In genomic region chr1:194024659-194025058, GRCh38 we compare ENCODE assay signal across 12 cellular contexts.
A peak's percentile ranks its signal among the peaks of the same experiment; 100 is the strongest.
DNase-seq lines count a peak whose midpoint lies in the region; ATAC-seq and TF ChIP-seq lines count a peak whose summit lies in the region.
"Had no signal": no experiment of that assay in that cellular context is flagged by ENCODE, and none has a peak within 500 bp of the region (broad histone marks: within the 10 kb centered on the region; RNA-seq: fewer than 3 reads in every experiment).

No MANE protein-coding gene starts in this region.

- H3K4me3 Mint-ChIP-seq in progenitor cell of endocrine pancreas (ENCODE audit: low read depth) = no peak overlapping the region
- no peak overlapping the region for H3K4me3 Mint-ChIP-seq in activated T-cell treated with anti-CD3 and anti-CD28 coated beads, Interleukin-2, amount 50 U/mL, for 4 hours
- H3K4me3 Mint-ChIP-seq: activated T-helper 1 cell treated with anti-CD3 and anti-CD28 coated beads, Interleukin-12 subunit alpha, Interleukin-12 subunit beta, Interleukin-2, Interleukin-4 antibody, amounts not matched to agents 30 ng/mL and 10 ng/mL and 1 ng/mL, durations not matched to agents 14 hours and 24 hours and 36 hours; naive thymus-derived CD4-positive, alpha-beta T cell; stimulated activated naive CD8-positive, alpha-beta T cell treated with anti-CD3 and anti-CD28 coated beads, Interleukin-15, amount 100 ng/mL, for 72 hours had no signal

- no peak overlapping the region for H3K27ac Mint-ChIP-seq in progenitor cell of endocrine pancreas
- H3K27ac Mint-ChIP-seq: activated T-helper 1 cell treated with anti-CD3 and anti-CD28 coated beads, Interleukin-12 subunit alpha, Interleukin-12 subunit beta, Interleukin-2, Interleukin-4 antibody, amounts not matched to agents 30 ng/mL and 10 ng/mL and 1 ng/mL, durations not matched to agents 14 hours and 24 hours and 36 hours; naive thymus-derived CD4-positive, alpha-beta T cell; stimulated activated naive CD8-positive, alpha-beta T cell treated with anti-CD3 and anti-CD28 coated beads, Interleukin-15, amount 100 ng/mL, for 72 hours had no signal

- TF ChIP-seq CTCF in progenitor cell of endocrine pancreas (IDR thresholded peaks at IDR 0.05; ENCODE audit: unreplicated experiment) = no peak

- H3K27me3 Mint-ChIP-seq in progenitor cell of endocrine pancreas = no peaks in the 10 kb centered on the region
- no peaks in the 10 kb centered on the region for H3K27me3 Mint-ChIP-seq in activated T-cell treated with anti-CD3 and anti-CD28 coated beads, Interleukin-2, amount 50 U/mL, for 4 hours (ENCODE audit: low read depth)
- H3K27me3 Mint-ChIP-seq: naive thymus-derived CD4-positive, alpha-beta T cell; stimulated activated naive CD8-positive, alpha-beta T cell treated with anti-CD3 and anti-CD28 coated beads, Interleukin-15, amount 100 ng/mL, for 72 hours had no signal

- no peaks in the 10 kb centered on the region for H3K4me1 Mint-ChIP-seq in progenitor cell of endocrine pancreas (ENCODE audit: low read depth)
- H3K4me1 Mint-ChIP-seq in activated T-cell treated with anti-CD3 and anti-CD28 coated beads, Interleukin-2, amount 50 U/mL, for 4 hours (ENCODE audit: low read depth) = peaks cover 2% of the 10 kb centered on the region
- H3K4me1 Mint-ChIP-seq: stimulated activated naive CD8-positive, alpha-beta T cell treated with anti-CD3 and anti-CD28 coated beads, Interleukin-15, amount 100 ng/mL, for 72 hours had no signal

- no peaks in the 10 kb centered on the region for H3K36me3 Mint-ChIP-seq in progenitor cell of endocrine pancreas (ENCODE audit: insufficient read depth)
- H3K36me3 Mint-ChIP-seq in activated T-cell treated with anti-CD3 and anti-CD28 coated beads, Interleukin-2, amount 50 U/mL, for 4 hours (ENCODE audit: insufficient read depth) = no peaks in the 10 kb centered on the region

- no peak for ATAC-seq in activated T-cell treated with anti-CD3 and anti-CD28 coated beads, Interleukin-2, amount 50 U/mL, for 4 hours
- ATAC-seq: naive thymus-derived CD4-positive, alpha-beta T cell; stimulated activated naive CD8-positive, alpha-beta T cell treated with anti-CD3 and anti-CD28 coated beads, Interleukin-15, amount 100 ng/mL, for 72 hours had no signal

- DNase-seq in H4 (ENCODE audit: low spot score) (peak; percentile 40), NCI-H1092 (lab: John Stamatoyannopoulos, UW) (peak; percentile 14), amniotic epithelial cell (ENCODE audit: low read depth) (peak; percentile 97), iris pigment epithelial cell (ENCODE audit: low read depth) (peak; percentile 83), epidermal melanocyte (ENCODE audit: insufficient read length, low spot score) (no peak), progenitor cell of endocrine pancreas (ENCODE audit: low spot score, unreplicated experiment) (no peak)
- no peak for DNase-seq in activated CD4-positive, alpha-beta T cell treated with anti-CD3 and anti-CD28 coated beads for 48 hours
- DNase-seq in activated T-cell treated with anti-CD3 and anti-CD28 coated beads, Interleukin-2, amount 50 U/mL, for 4 hours = no peak
- DNase-seq: GM23248; naive thymus-derived CD4-positive, alpha-beta T cell; stimulated activated naive CD8-positive, alpha-beta T cell treated with anti-CD3 and anti-CD28 coated beads, Interleukin-15, amount 100 ng/mL, for 72 hours had no signal

- H3K9me3 Mint-ChIP-seq in progenitor cell of endocrine pancreas (ENCODE audit: low read depth) = peaks cover 4% of the 10 kb centered on the region
- peaks cover 8% of the 10 kb centered on the region for H3K9me3 Mint-ChIP-seq in activated T-cell treated with anti-CD3 and anti-CD28 coated beads, Interleukin-2, amount 50 U/mL, for 4 hours

Comparison
In these comparisons a context has a peak if more than half of its experiments do, and no peak if none do; other contexts are left out.
1. DNase-seq: peak in H4 (single experiment), NCI-H1092 (single experiment), amniotic epithelial cell (single experiment) and iris pigment epithelial cell (single experiment); none in activated CD4-positive, alpha-beta T cell treated with anti-CD3 and anti-CD28 coated beads for 48 hours (single experiment), epidermal melanocyte (single experiment), progenitor cell of endocrine pancreas (single experiment) and activated T-cell treated with anti-CD3 and anti-CD28 coated beads, Interleukin-2, amount 50 U/mL, for 4 hours (single experiment).